3 cellular contexts compared by ENCODE assay signal in genomic region chr7:114662002-114662677, GRCh38.
TF ChIP-seq lines count a peak whose summit lies in the region.

No MANE protein-coding gene starts in this region.

TF ChIP-seq in GM12891, 5 proteins besides CTCF, POLR2A, EP300 and RAD21:
- no peak for TF ChIP-seq POLR2AphosphoS5 (IDR thresholded peaks at IDR 0.05; ENCODE audit: low read depth, low read length)
- TF ChIP-seq SPI1 (IDR thresholded peaks at IDR 0.05; ENCODE audit: low read depth, low read length): peak; percentile 64

TF ChIP-seq in GM23338, 12 proteins besides CTCF, POLR2A, EP300 and RAD21:
- TF ChIP-seq ZNF462 (CRISPR knock-in tag; IDR thresholded peaks at IDR 0.05) (no peak), POLR2AphosphoS5 (IDR thresholded peaks at IDR 0.05; ENCODE audit: low read depth) (no peak), JUNB (IDR thresholded peaks at IDR 0.05; ENCODE audit: unreplicated experiment) (no peak), CREB1 (CRISPR knock-in tag; IDR thresholded peaks at IDR 0.05; ENCODE audit: low read depth) (no peak), ZNF331 (CRISPR knock-in tag; IDR thresholded peaks at IDR 0.05; ENCODE audit: low read depth) (no peak), EZH2 (IDR thresholded peaks at IDR 0.05; ENCODE audit: low read depth, unreplicated experiment) (no peak), ETS1 (IDR thresholded peaks at IDR 0.05) (no peak), STAT1 (IDR thresholded peaks at IDR 0.05; ENCODE audit: unreplicated experiment) (no peak), REST (IDR thresholded peaks at IDR 0.05; ENCODE audit: unreplicated experiment) (no peak), ZNF114 (CRISPR knock-in tag; IDR thresholded peaks at IDR 0.05) (no peak), NANOG (IDR thresholded peaks at IDR 0.05; ENCODE audit: borderline replicate concordance) (no peak), EZH2phosphoT487 (IDR thresholded peaks at IDR 0.05; ENCODE audit: unreplicated experiment) (no peak)

TF ChIP-seq in endothelial cell of umbilical vein, 7 proteins besides CTCF, POLR2A, EP300 and RAD21 (continued from another document):
- TF ChIP-seq POLR2AphosphoS5 (IDR thresholded peaks at IDR 0.05; ENCODE audit: insufficient read depth, low read depth, low read length) (no peak), GATA2 (IDR thresholded peaks at IDR 0.05; ENCODE audit: insufficient read depth, insufficient read length, low read depth, low read length) (no peak), MYC (IDR thresholded peaks at IDR 0.05; ENCODE audit: low read depth, low read length) (no peak), JUN (IDR thresholded peaks at IDR 0.05; ENCODE audit: borderline replicate concordance, insufficient read depth, insufficient read length, low read depth) (no peak), EZH2 (IDR thresholded peaks at IDR 0.05; ENCODE audit: borderline replicate concordance, low read depth, low read length, severe bottlenecking) (no peak), MAX (IDR thresholded peaks at IDR 0.05; ENCODE audit: insufficient read depth, insufficient read length) (no peak)
